ENCODE assay signal across 26 cellular contexts in the genomic region with DNA sequence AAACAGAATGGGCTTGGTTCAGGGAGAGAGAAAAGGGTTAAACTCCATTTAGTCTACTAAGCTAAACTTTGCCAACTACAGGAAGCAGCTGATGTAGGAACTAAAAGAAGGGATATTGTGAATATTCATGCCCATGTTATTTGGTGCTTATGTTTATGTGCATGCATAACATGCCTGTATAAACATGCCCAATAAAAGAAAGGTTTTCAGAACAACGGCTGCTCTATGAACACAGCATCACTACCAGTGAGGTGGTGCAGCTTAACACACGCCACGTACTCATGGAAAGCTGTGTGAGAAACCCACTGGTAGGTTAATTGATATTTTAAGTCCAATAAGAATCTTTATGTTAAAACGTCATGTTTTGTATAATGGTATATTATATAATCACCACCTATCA.
"Had no signal": no experiment of that assay in that cellular context is flagged by ENCODE, and none has a peak within 500 bp of the region (broad histone marks: within the 10 kb centered on the region; RNA-seq: fewer than 3 reads in every experiment).

No MANE protein-coding gene starts in this region.

- DNase-seq: activated B cell treated with CpG ODN at 0.5 μM for 24 hours; activated CD4-positive, alpha-beta T cell treated with anti-CD3 and anti-CD28 coated beads for 48 hours; activated CD4-positive, alpha-beta T cell treated with anti-CD3 and anti-CD28 coated beads, Interleukin-2, amount 50 U/mL, for 1 hour; activated CD4-positive, alpha-beta T cell treated with anti-CD3 and anti-CD28 coated beads, Interleukin-2, amount 50 U/mL, for 48 hours; activated CD8-positive, alpha-beta memory T cell treated with anti-CD3 and anti-CD28 coated beads for 24 hours; activated CD8-positive, alpha-beta T cell treated with anti-CD3 and anti-CD28 coated beads for 36 hours; activated effector memory CD4-positive, alpha-beta T cell treated with Interleukin-2 at 50 U/mL for 16 hours; activated gamma-delta T cell treated with Interleukin-2 at 50 U/mL for 16 hours; activated naive CD4-positive, alpha-beta T cell treated with anti-CD3 and anti-CD28 coated beads, Interleukin-2, amount 50 U/mL, for 16 hours; activated naive CD4-positive, alpha-beta T cell treated with Interleukin-2 at 50 U/mL for 16 hours; activated T-cell treated with anti-CD3 and anti-CD28 coated beads, Interleukin-2, amount 50 U/mL, for 4 hours; amniotic stem cell; brain microvascular endothelial cell; caudate nucleus; cortex of kidney; effector CD8-positive, alpha-beta T cell; erythroblast; esophagus squamous epithelium; head of caudate nucleus; hippocampal formation; T-helper 1 cell; T-helper 17 cell; T1000; WERI-Rb-1 had no signal

- H3K36me3 ChIP-seq: brain microvascular endothelial cell had no signal

- H3K27me3 ChIP-seq: brain microvascular endothelial cell, esophagus squamous epithelium had no signal

- H3K9me3 ChIP-seq: esophagus squamous epithelium had no signal

- ATAC-seq: activated CD4-positive, CD25-positive, alpha-beta regulatory T cell treated with anti-CD3 and anti-CD28 coated beads, Interleukin-2, amount 50 U/mL, for 24 hours; activated CD8-positive, alpha-beta T cell treated with anti-CD3 and anti-CD28 coated beads for 36 hours; activated T-cell treated with anti-CD3 and anti-CD28 coated beads, Interleukin-2, amount 50 U/mL, for 4 hours; activated T-helper 17 cell treated with anti-CD3 and anti-CD28 coated beads, Interleukin-2, amount 50 U/mL, for 72 hours; T-helper 17 cell had no signal

- H3K4me3 ChIP-seq: esophagus squamous epithelium had no signal

- H3K27ac ChIP-seq: brain microvascular endothelial cell, WERI-Rb-1 had no signal
